Comparison of ENCODE assay signal across 8 cellular contexts in genomic region chr9:111298831-111299603, GRCh38. TPM values are rescaled to one million over a fixed set of nuclear protein-coding genes. Genes with fewer than 3 reads are reported as not detected.
DNase-seq lines count a peak whose midpoint lies in the region; ATAC-seq, FAIRE-seq and TF ChIP-seq lines count a peak whose summit lies in the region.

No MANE protein-coding gene starts in this region.

- in situ Hi-C loops in HepG2 (cut with HindIII; ENCODE audit: extremely low pct_ligation_motif_present, low pct_unique_long_range_greater_than_20kb) = loop anchor here (25.0 kb wide), 2 partner anchors 412 to 662 kb away; no protein-coding TSS in a partner anchor

- intact Hi-C loops in HepG2 (cut with micrococcal nuclease; ENCODE audit: unreplicated experiment) = loop anchor here (1.0 to 5.0 kb wide), 4 partner anchors 102 to 847 kb away; partner anchors contain the start of gene LPAR1

- H3K79me2 ChIP-seq in HepG2 (ENCODE audit: insufficient read depth, low read length) = no peaks in the 10 kb centered on the region

- TF ChIP-seq EP300 in HepG2 (IDR thresholded peaks at IDR 0.05; ENCODE audit: low read depth in 2 of 2, low read length in 2 of 2) (no peak), HepG2 (CRISPR knock-in tag; IDR thresholded peaks at IDR 0.05; ENCODE audit: borderline replicate concordance) (no peak), tibial nerve (IDR thresholded peaks at IDR 0.05) (peak; percentile 62 to 95)

- DNase-seq in ELR (ENCODE audit: low read depth) (peak; percentile 79), NT2/D1 (ENCODE audit: low read depth, low spot score) (peak; percentile 36), HepG2 (ENCODE audit: low spot score) (peak; percentile 22), tibial nerve (ENCODE audit: low spot score in 2 of 2) (peak; percentile 64 to 80), hepatic stellate cell (ENCODE audit: low spot score) (no peak)
- no peak for DNase-seq in activated CD4-positive, alpha-beta T cell treated with anti-CD3 and anti-CD28 coated beads for 48 hours

- BruUV-seq in HepG2 (replicated peaks; lab: Mats Ljungman, UMichigan) = no TSS peak

- H3K36me3 ChIP-seq in NT2/D1 (ENCODE audit: insufficient read depth, insufficient read length, low read length) (no peaks in the 10 kb centered on the region), HepG2 (replicated peaks in 1 of 2; ENCODE audit: control insufficient read depth in 1 of 2, insufficient read depth in 2 of 2, low read length in 2 of 2) (no peaks in the 10 kb centered on the region), tibial nerve (no peaks in the 10 kb centered on the region)

- CTCF ChIA-PET in HepG2 (lab: Yijun Ruan, JAX; ENCODE audit: low intra/inter-chr PET ratio, low total read pairs) = interaction anchor here (1.4 kb wide), 1 partner anchor 872 kb away, joined by 4 read pairs; no protein-coding TSS in a partner anchor

- ATAC-seq in HG03460 (IDR thresholded peaks at IDR 0.05; ENCODE audit: unreplicated experiment) (peak; percentile 67), HepG2 (peak; percentile 50; the same call in 1 of the 3 replicates)

- peak; percentile 53; the same call in 1 of the 2 replicates for TF ChIP-seq RAD21 in HepG2 (CRISPR knock-in tag; IDR thresholded peaks at IDR 0.05)

- H3K9me3 ChIP-seq in NT2/D1 (ENCODE audit: insufficient read depth, low read length) (peaks cover 8% of the 10 kb centered on the region; the same call in 1 of the 2 replicates), HepG2 (ENCODE audit: low read length) (no peaks in the 10 kb centered on the region), tibial nerve (peaks cover 0 to 4% (median 0%) of the 10 kb centered on the region in 4 donors)

- H3K27ac ChIP-seq in HepG2 (ENCODE audit: extremely low read length, insufficient read depth, low read length) = no peak overlapping the region
- peak overlapping the region; percentile 52 to 89 (median 74) for H3K27ac ChIP-seq in tibial nerve

- POLR2A ChIA-PET in HepG2 (lab: Yijun Ruan, JAX) = no interaction called here

- WGBS in HepG2 (ENCODE audit: low lambda C conversion rate) = 22% methylated on average over 6 of the region's 6 CpGs
- 3 to 4% methylated on average over 6 of the region's 6 CpGs for WGBS in tibial nerve, 2 donors

- peak; percentile 72 for TF ChIP-seq CTCF in HepG2 (CRISPR knock-in tag; IDR thresholded peaks at IDR 0.05)
- TF ChIP-seq CTCF in tibial nerve (IDR thresholded peaks at IDR 0.05) = peak; percentile 72 to 93 (median 75)

- H4K20me1 ChIP-seq in HepG2 (ENCODE audit: insufficient read depth, low read length) = no peaks in the 10 kb centered on the region

- no peak for TF ChIP-seq POLR2A in HepG2 (IDR thresholded peaks at IDR 0.05; ENCODE audit: insufficient read depth in 1 of 2, low read depth in 2 of 2, low read length in 2 of 2)
- peak in 1 of 2 donors; percentile 19 for TF ChIP-seq POLR2A in tibial nerve (IDR thresholded peaks at IDR 0.05)

- H3K4me1 ChIP-seq in NT2/D1 (ENCODE audit: insufficient read depth, insufficient read length) = no peaks in the 10 kb centered on the region
- no peaks in the 10 kb centered on the region for H3K4me1 ChIP-seq in HepG2 (ENCODE audit: insufficient read depth, low read length)
- H3K4me1 ChIP-seq in tibial nerve = peaks cover 0 to 27% (median 11%) of the 10 kb centered on the region in 4 donors

- H3K27me3 ChIP-seq in NT2/D1 (ENCODE audit: insufficient read depth, insufficient read length) = no peaks in the 10 kb centered on the region
- H3K27me3 ChIP-seq in HepG2 (ENCODE audit: control insufficient read depth in 1 of 2, insufficient read depth in 2 of 2, low read length in 2 of 2) = no peaks in the 10 kb centered on the region
- no peaks in the 10 kb centered on the region for H3K27me3 ChIP-seq in tibial nerve

- H3K4me3 ChIP-seq in NT2/D1 (ENCODE audit: insufficient read length, low read depth) = no peak overlapping the region
- H3K4me3 ChIP-seq in HepG2 (replicated peaks in 1 of 3; ENCODE audit: insufficient read depth in 1 of 3, low read depth in 2 of 3, low read length in 3 of 3) = no peak overlapping the region
- H3K4me3 ChIP-seq in tibial nerve = peak overlapping the region in 1 of 4 donors; percentile 11

- no peak overlapping the region for H3K9ac ChIP-seq in NT2/D1 (ENCODE audit: insufficient read length, low read depth)
- H3K9ac ChIP-seq in HepG2 (ENCODE audit: insufficient read depth, low read depth, low read length) = no peak overlapping the region

- H2AFZ ChIP-seq in HepG2 (ENCODE audit: low read length) = no peak overlapping the region

- no peak overlapping the region for H3K4me2 ChIP-seq in HepG2 (ENCODE audit: low read depth, low read length)

- FAIRE-seq in colon (lab: Jason Lieb, UNC) (peak; percentile 77), HepG2 (lab: Jason Lieb, UNC) (no peak)

TF ChIP-seq in HepG2, 621 proteins besides CTCF, POLR2A, EP300 and RAD21 (continues in another document):
- TF ChIP-seq ZSCAN22 (CRISPR knock-in tag; IDR thresholded peaks at IDR 0.05) (no peak), ZNF337 (CRISPR knock-in tag; IDR thresholded peaks at IDR 0.05; ENCODE audit: borderline replicate concordance, low read depth) (no peak), MXD4 (CRISPR knock-in tag; IDR thresholded peaks at IDR 0.05) (no peak), MYC (CRISPR knock-in tag; IDR thresholded peaks at IDR 0.05; ENCODE audit: borderline replicate concordance) (no peak), MAFF (IDR thresholded peaks at IDR 0.05; ENCODE audit: low read depth, low read length) (peak; percentile 76), ARID3A (IDR thresholded peaks at IDR 0.05; ENCODE audit: low read depth, low read length) (peak; percentile 65; the same call in 1 of the 2 replicates), ZBTB21 (CRISPR knock-in tag; IDR thresholded peaks at IDR 0.05) (no peak), STAG1 (CRISPR knock-in tag; IDR thresholded peaks at IDR 0.05) (peak; percentile 85), UBTF (CRISPR knock-in tag; IDR thresholded peaks at IDR 0.05) (no peak), ZNF44 (CRISPR knock-in tag; IDR thresholded peaks at IDR 0.05) (no peak), FOXA1 (IDR thresholded peaks at IDR 0.05) (no peak), FOXA1 (CRISPR knock-in tag; IDR thresholded peaks at IDR 0.05) (no peak), NFYB (CRISPR knock-in tag; IDR thresholded peaks at IDR 0.05) (no peak), MBNL3 (CRISPR knock-in tag; conservative IDR thresholded peaks at IDR 0.05) (no peak), MAFK (conservative IDR thresholded peaks at IDR 0.05 in 1 of 2, IDR thresholded peaks at IDR 0.05 in 1 of 2; ENCODE audit: low read length in 2 of 2) (peak; percentile 70 to 77)

RNA-seq across cellular contexts. Expression of gene OR2K2, which starts 31.0 kb away (rescaled TPM):
- total RNA-seq in HepG2 (2016; rRNA removed; fragmentation: Illumina TruSeq; extraction: Trizol) (not detected in 2 replicates), tibial nerve (1 to 10 TPM in 1 of 4 donors, not detected in 3; 4.7 TPM)
- not detected in 2 replicates for total RNA-seq in HepG2 (2016; cell fraction: cytosol; rRNA removed; fragmentation: Illumina TruSeq; extraction: Trizol; ENCODE audit: low read depth)
- not detected in 2 replicates for total RNA-seq in HepG2 (2016; cell fraction: insoluble cytoplasmic fraction; rRNA removed; fragmentation: Illumina TruSeq; extraction: Trizol)
- total RNA-seq in HepG2 (2016; cell fraction: membrane; rRNA removed; fragmentation: Illumina TruSeq; extraction: Trizol) = not detected in 2 replicates
- not detected in 2 replicates for total RNA-seq in HepG2 (2016; cell fraction: nucleus; rRNA removed; fragmentation: Illumina TruSeq; extraction: Trizol)
- polyA plus RNA-seq in HepG2 (2011; rRNA removed) = not detected in 2 replicates
- polyA plus RNA-seq in HepG2 (2011; cell fraction: cytosol; rRNA removed) = not detected in 2 replicates
- polyA plus RNA-seq in HepG2 (2011; cell fraction: nucleus; rRNA removed) = not detected in 2 replicates
- not detected in 2 replicates for polyA plus RNA-seq in HepG2 (2012)
- not detected in 2 replicates for polyA plus RNA-seq in HepG2 (2016; cell fraction: cytosol; fragmentation: Illumina TruSeq; extraction: Trizol; ENCODE audit: low read depth)
- not detected in 2 replicates for polyA plus RNA-seq in HepG2 (2016; cell fraction: insoluble cytoplasmic fraction; fragmentation: Illumina TruSeq; extraction: Trizol; ENCODE audit: low read depth)
- not detected in 2 replicates for polyA plus RNA-seq in HepG2 (2016; cell fraction: membrane; fragmentation: Illumina TruSeq; extraction: Trizol; ENCODE audit: low read depth)
- polyA plus RNA-seq in HepG2 (2016; cell fraction: nucleus; fragmentation: Illumina TruSeq; extraction: Trizol; ENCODE audit: insufficient read depth, low read depth) = not detected in 2 replicates
- 0.14 TPM in 1 of 2 replicates, not detected in the other for polyA minus RNA-seq in HepG2 (2011; rRNA and poly(A)+ RNA removed; ENCODE audit: low replicate concordance)
- not detected in 2 replicates for polyA minus RNA-seq in HepG2 (2011; cell fraction: cytosol; rRNA and poly(A)+ RNA removed)
- polyA minus RNA-seq in HepG2 (2011; cell fraction: nucleus; rRNA and poly(A)+ RNA removed) = not detected in 2 replicates

Comparison
In these comparisons a context has a peak if more than half of its experiments do, and no peak if none do; other contexts are left out.
1. DNase-seq: peak in ELR (single experiment), NT2/D1 (single experiment), HepG2 (single experiment) and tibial nerve (2 of 2); none in hepatic stellate cell (single experiment) and activated CD4-positive, alpha-beta T cell treated with anti-CD3 and anti-CD28 coated beads for 48 hours (single experiment).